In the genomic region with DNA sequence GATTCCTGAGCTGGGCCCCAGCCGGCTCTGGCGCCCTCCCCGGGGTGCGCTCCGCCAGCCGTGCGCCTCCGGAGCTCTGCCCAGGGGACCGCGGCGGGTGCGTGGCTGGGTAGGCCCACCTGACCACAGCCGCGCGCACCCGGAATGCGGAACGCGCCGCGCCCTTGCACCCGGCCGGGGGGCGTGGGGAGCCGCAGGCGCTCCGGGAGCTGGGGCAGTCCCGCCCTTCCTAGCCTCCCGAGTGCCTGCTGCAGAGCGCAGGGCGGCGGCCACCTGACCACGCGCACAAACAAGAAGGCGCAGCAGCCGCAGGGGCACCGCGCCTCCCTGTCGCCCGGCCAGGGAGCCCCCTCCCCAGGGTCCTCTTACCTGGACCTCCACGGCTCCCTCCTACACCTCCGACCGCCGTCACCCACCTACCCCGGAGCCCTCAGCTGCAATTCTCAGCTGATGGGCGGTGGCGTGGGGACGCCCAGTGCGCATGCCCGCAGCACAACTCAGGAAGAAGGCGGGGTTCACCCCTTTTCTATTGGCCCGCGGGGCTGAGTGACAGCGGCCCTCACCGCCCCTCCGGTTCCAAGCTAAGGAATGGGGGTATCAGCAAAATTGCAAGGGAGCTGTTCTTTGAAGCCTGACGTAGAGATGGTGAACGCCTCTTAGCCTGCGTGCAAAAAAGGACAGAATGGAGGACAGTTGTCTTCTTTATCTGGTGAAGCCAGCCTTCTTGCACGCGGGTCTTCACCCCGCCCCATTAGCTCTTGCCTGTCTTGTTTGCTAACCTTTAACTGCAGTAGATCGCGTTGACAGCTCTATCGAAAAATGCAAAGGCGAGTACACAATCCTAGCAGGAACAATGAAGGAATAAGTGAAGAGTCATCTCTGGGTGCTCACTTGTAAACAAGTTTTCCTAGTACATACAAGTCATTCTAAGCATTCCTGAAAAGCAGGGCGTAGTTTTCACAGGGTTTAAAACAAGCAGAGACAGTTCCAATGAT, we compare ENCODE assay signal across 8 cellular contexts.
DNase-seq lines count a peak whose midpoint lies in the region; ATAC-seq and TF ChIP-seq lines count a peak whose summit lies in the region.

A gene with protein sequence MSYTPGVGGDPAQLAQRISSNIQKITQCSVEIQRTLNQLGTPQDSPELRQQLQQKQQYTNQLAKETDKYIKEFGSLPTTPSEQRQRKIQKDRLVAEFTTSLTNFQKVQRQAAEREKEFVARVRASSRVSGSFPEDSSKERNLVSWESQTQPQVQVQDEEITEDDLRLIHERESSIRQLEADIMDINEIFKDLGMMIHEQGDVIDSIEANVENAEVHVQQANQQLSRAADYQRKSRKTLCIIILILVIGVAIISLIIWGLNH (minus strand): TSS at position 479 of the 995 bp plus-strand sequence. CDS start 9,586 bp downstream, outside the sequence.

- peak; percentile 95 for ATAC-seq in GM19023 (IDR thresholded peaks at IDR 0.05; ENCODE audit: unreplicated experiment)
- peak; percentile 86 for ATAC-seq in HG03196 (IDR thresholded peaks at IDR 0.05; ENCODE audit: unreplicated experiment)

- peak; percentile 36 for DNase-seq in AG09319 (ENCODE audit: extremely low read depth, low read depth)
- peak; percentile 69 to 83 for DNase-seq in NCI-H446 (lab: John Stamatoyannopoulos, UW)
- peak; percentile 83 for DNase-seq in activated CD4-positive, CD25-positive, alpha-beta regulatory T cell treated with anti-CD3 and anti-CD28 coated beads, Interleukin-2, amount 50 U/mL, for 72 hours
- DNase-seq in cerebellar cortex (ENCODE audit: low spot score), result peak; percentile 97
- peak; percentile 89 for DNase-seq in iris pigment epithelial cell (ENCODE audit: low read depth)
- peak; percentile 79 to 84 for DNase-seq in stimulated activated CD4-positive, alpha-beta T cell treated with anti-CD3 and anti-CD28 coated beads, Interleukin-12 subunit alpha, Interleukin-12 subunit beta, amount 100 ng/mL, for 24 hours (ENCODE audit: low read depth in 2 of 2)

- TF ChIP-seq CTCF in AG09319 (IDR thresholded peaks at IDR 0.05; ENCODE audit: low read depth, low read length), result no peak

Comparison
In these comparisons a context has a peak if more than half of its experiments do, and no peak if none do; other contexts are left out.
1. Peak in every context shown above with its lines: DNase-seq and ATAC-seq.
2. DNase-seq: peak in every context shown above with its lines; median percentile 97 in cerebellar cortex; 89 in iris pigment epithelial cell; 83 in activated CD4-positive, CD25-positive, alpha-beta regulatory T cell treated with anti-CD3 and anti-CD28 coated beads, Interleukin-2, amount 50 U/mL, for 72 hours; 82 in stimulated activated CD4-positive, alpha-beta T cell treated with anti-CD3 and anti-CD28 coated beads, Interleukin-12 subunit alpha, Interleukin-12 subunit beta, amount 100 ng/mL, for 24 hours; 76 in NCI-H446; 36 in AG09319.